17 cellular contexts compared by ENCODE assay signal in genomic region chr6:139342957-139343750, GRCh38. TPM values are rescaled to one million over a fixed set of nuclear protein-coding genes. Genes with fewer than 3 reads are reported as not detected.
DNase-seq lines count a peak whose midpoint lies in the region; ATAC-seq and TF ChIP-seq lines count a peak whose summit lies in the region.
"Had no signal": no experiment of that assay in that cellular context is flagged by ENCODE, and none has a peak within 500 bp of the region (broad histone marks: within the 10 kb centered on the region; RNA-seq: fewer than 3 reads in every experiment).

No MANE protein-coding gene starts in this region.

- no peak overlapping the region for H3K4me3 ChIP-seq in osteoblast (ENCODE audit: insufficient read depth, low read length)
- H3K4me3 ChIP-seq: heart right ventricle had no signal

- H3K27ac ChIP-seq in osteoblast (ENCODE audit: low read depth, low read length) = no peak overlapping the region

- no peaks in the 10 kb centered on the region for H3K4me1 ChIP-seq in osteoblast (ENCODE audit: insufficient read depth, low read length)

- no peaks in the 10 kb centered on the region for H3K79me2 ChIP-seq in osteoblast (ENCODE audit: insufficient read depth, low read length)

- intact Hi-C loops in posterior cingulate gyrus (cut with DNase I) (no loop called here), posterior vena cava (cut with DNase I) (loop anchor here in 1 of 2 donors (2.0 to 10.0 kb wide), 2 partner anchors 66 to 108 kb away; no protein-coding TSS in a partner anchor)

- no peaks in the 10 kb centered on the region for H3K36me3 ChIP-seq in osteoblast (ENCODE audit: insufficient read depth, low read length)
- H3K36me3 ChIP-seq: heart right ventricle had no signal

- H3K4me2 ChIP-seq in osteoblast (ENCODE audit: insufficient read depth, low read length) = no peak overlapping the region

- H3K9me3 Mint-ChIP-seq in activated T-cell treated with anti-CD3 and anti-CD28 coated beads, Interleukin-2, amount 50 U/mL, for 4 hours = no peaks in the 10 kb centered on the region
- H3K9me3 Mint-ChIP-seq in activated naive CD8-positive, alpha-beta T cell treated with anti-CD3 and anti-CD28 coated beads, Interleukin-2, amount 10 ng/mL, durations not matched to agents 7 days and 5 days = peaks cover 1% of the 10 kb centered on the region

- no peaks in the 10 kb centered on the region for H3K27me3 Mint-ChIP-seq in activated T-cell treated with anti-CD3 and anti-CD28 coated beads, Interleukin-2, amount 50 U/mL, for 4 hours (ENCODE audit: low read depth)
- no peaks in the 10 kb centered on the region for H3K27me3 Mint-ChIP-seq in activated naive CD8-positive, alpha-beta T cell treated with anti-CD3 and anti-CD28 coated beads, Interleukin-2, amount 10 ng/mL, durations not matched to agents 7 days and 5 days

- peak overlapping the region; percentile 32 for H3K27ac Mint-ChIP-seq in activated naive CD8-positive, alpha-beta T cell treated with anti-CD3 and anti-CD28 coated beads, Interleukin-2, amount 10 ng/mL, durations not matched to agents 7 days and 5 days

- no peaks in the 10 kb centered on the region for H3K36me3 Mint-ChIP-seq in activated T-cell treated with anti-CD3 and anti-CD28 coated beads, Interleukin-2, amount 50 U/mL, for 4 hours (ENCODE audit: insufficient read depth)
- H3K36me3 Mint-ChIP-seq in activated naive CD8-positive, alpha-beta T cell treated with anti-CD3 and anti-CD28 coated beads, Interleukin-2, amount 10 ng/mL, durations not matched to agents 7 days and 5 days = no peaks in the 10 kb centered on the region

- DNase-seq in activated T-cell treated with anti-CD3 and anti-CD28 coated beads, Interleukin-2, amount 50 U/mL, for 4 hours = no peak
- DNase-seq in activated T-cell treated with anti-CD3 and anti-CD28 coated beads, Interleukin-2, amount 50 U/mL, for 48 hours = no peak
- DNase-seq in Kasumi-1 (lab: John Stamatoyannopoulos, UW) (peak; percentile 10 to 13), osteoblast (ENCODE audit: insufficient read length, low spot score, missing footprints) (no peak), posterior cingulate gyrus (no peak), middle frontal gyrus (ENCODE audit: extremely low spot score, low spot score) (no peak), posterior vena cava (ENCODE audit: low spot score) (no peak)
- DNase-seq in activated naive CD8-positive, alpha-beta T cell treated with anti-CD3 and anti-CD28 coated beads, Interleukin-2, amount 10 ng/mL, durations not matched to agents 7 days and 5 days = no peak
- DNase-seq: activated CD4-positive, alpha-beta T cell treated with anti-CD3 and anti-CD28 coated beads for 4 hours; HCEC 1CT; heart right ventricle; IMR-90; NCI-H1436 treated with DMSO at 0.1 percent for 48 hours; NCI-H2227 treated with DMSO at 0.1 percent for 48 hours; trophoblast cell had no signal

- POLR2A ChIA-PET in activated naive CD8-positive, alpha-beta T cell treated with anti-CD3 and anti-CD28 coated beads, Interleukin-2, amount 10 ng/mL, durations not matched to agents 7 days and 5 days (lab: Charles Lee) = no interaction called here

- peak; percentile 40 to 48 for ATAC-seq in activated T-cell treated with anti-CD3 and anti-CD28 coated beads, Interleukin-2, amount 50 U/mL, for 4 hours
- no peak for ATAC-seq in activated naive CD8-positive, alpha-beta T cell treated with anti-CD3 and anti-CD28 coated beads, Interleukin-2, amount 10 ng/mL, durations not matched to agents 7 days and 5 days (ENCODE audit: low read depth)
- ATAC-seq: heart right ventricle had no signal

- H4K20me1 ChIP-seq in osteoblast (ENCODE audit: insufficient read depth, low read length) = no peaks in the 10 kb centered on the region

- no peaks in the 10 kb centered on the region for H3K9me3 ChIP-seq in osteoblast (ENCODE audit: low read depth, low read length)

- H3K4me3 Mint-ChIP-seq in activated T-cell treated with anti-CD3 and anti-CD28 coated beads, Interleukin-2, amount 50 U/mL, for 4 hours = no peak overlapping the region
- no peak overlapping the region for H3K4me3 Mint-ChIP-seq in activated naive CD8-positive, alpha-beta T cell treated with anti-CD3 and anti-CD28 coated beads, Interleukin-2, amount 10 ng/mL, durations not matched to agents 7 days and 5 days

- TF ChIP-seq CTCF in osteoblast (IDR thresholded peaks at IDR 0.05; ENCODE audit: extremely low read depth, low read depth, low read length) = no peak

- no peaks in the 10 kb centered on the region for H3K27me3 ChIP-seq in osteoblast (ENCODE audit: insufficient read depth, low read length)
- H3K27me3 ChIP-seq: heart right ventricle had no signal

- peak overlapping the region; percentile 30 for H2AFZ ChIP-seq in osteoblast (ENCODE audit: low read length)

- peaks cover 23% of the 10 kb centered on the region for H3K4me1 Mint-ChIP-seq in activated T-cell treated with anti-CD3 and anti-CD28 coated beads, Interleukin-2, amount 50 U/mL, for 4 hours (ENCODE audit: low read depth)
- H3K4me1 Mint-ChIP-seq in activated naive CD8-positive, alpha-beta T cell treated with anti-CD3 and anti-CD28 coated beads, Interleukin-2, amount 10 ng/mL, durations not matched to agents 7 days and 5 days = peaks cover 13% of the 10 kb centered on the region

RNA-seq across cellular contexts. Expression of gene CITED2, which starts 31.3 kb away (rescaled TPM):
- total RNA-seq in activated T-cell treated with anti-CD3 and anti-CD28 coated beads, Interleukin-2, amount 50 U/mL, for 4 hours = 10 to 100 TPM; 35.3 to 61.8 (median 54.1) TPM
- total RNA-seq in activated naive CD8-positive, alpha-beta T cell treated with anti-CD3 and anti-CD28 coated beads, Interleukin-2, amount 10 ng/mL, durations not matched to agents 7 days and 5 days = 10 to 100 TPM; 71.7 to 80.4 TPM
- total RNA-seq in osteoblast (180 and 223 TPM in 2 replicates), posterior vena cava (100 to 1,000 TPM in 1 of 2 donors, 10 to 100 TPM in 1; 85.4 to 132 TPM)

RNA-seq across cellular contexts. Expression of gene TXLNB, which starts 51.4 kb away (rescaled TPM):
- total RNA-seq in activated T-cell treated with anti-CD3 and anti-CD28 coated beads, Interleukin-2, amount 50 U/mL, for 4 hours = under 1 TPM in 2 of 3 donors, not detected in 1; 0.08 to 0.11 TPM
- under 1 TPM; 0.62 to 0.69 TPM for total RNA-seq in activated naive CD8-positive, alpha-beta T cell treated with anti-CD3 and anti-CD28 coated beads, Interleukin-2, amount 10 ng/mL, durations not matched to agents 7 days and 5 days
- total RNA-seq in osteoblast (0.59 and 1.8 TPM in 2 replicates), posterior vena cava (1 to 10 TPM; 1.1 to 1.7 TPM)
- total RNA-seq: kidney epithelial cell, osteocyte had no signal

Comparison
In these comparisons a context has a peak if more than half of its experiments do, and no peak if none do; other contexts are left out.
1. DNase-seq: peak in Kasumi-1 (2 of 2); none in activated T-cell treated with anti-CD3 and anti-CD28 coated beads, Interleukin-2, amount 50 U/mL, for 4 hours (single experiment), activated T-cell treated with anti-CD3 and anti-CD28 coated beads, Interleukin-2, amount 50 U/mL, for 48 hours (0 of 2), activated naive CD8-positive, alpha-beta T cell treated with anti-CD3 and anti-CD28 coated beads, Interleukin-2, amount 10 ng/mL, durations not matched to agents 7 days and 5 days (single experiment), osteoblast (single experiment), posterior cingulate gyrus (0 of 10), middle frontal gyrus (single experiment) and posterior vena cava (single experiment).